9 cellular contexts compared by ENCODE assay signal in genomic region chr7:142535123-142535779, GRCh38.
A peak's percentile ranks its signal among the peaks of the same experiment; 100 is the strongest.
DNase-seq lines count a peak whose midpoint lies in the region; ATAC-seq, FAIRE-seq and TF ChIP-seq lines count a peak whose summit lies in the region.
"Had no signal": no experiment of that assay in that cellular context is flagged by ENCODE, and none has a peak within 500 bp of the region (broad histone marks: within the 10 kb centered on the region; RNA-seq: fewer than 3 reads in every experiment).

No MANE protein-coding gene starts in this region.

- peak overlapping the region; percentile 49 for H3K27ac ChIP-seq in CD4-positive, alpha-beta memory T cell (ENCODE audit: low read depth, low read length)
- H3K27ac ChIP-seq in OCI-LY1 (ENCODE audit: low read depth, low read length, poor library complexity, severe bottlenecking) (no peak overlapping the region), esophagus squamous epithelium (no peak overlapping the region), trophoblast cell (ENCODE audit: low read depth, low read length) (no peak overlapping the region), upper lobe of left lung (no peak overlapping the region)
- H3K27ac ChIP-seq: epithelial cell of prostate had no signal

- no peaks in the 10 kb centered on the region for H3K79me2 ChIP-seq in OCI-LY1 (ENCODE audit: insufficient read depth, low read length)
- H3K79me2 ChIP-seq in trophoblast cell (ENCODE audit: control insufficient read depth, insufficient read depth, low read length, poor library complexity), result no peaks in the 10 kb centered on the region

- H3K4me1 ChIP-seq in CD4-positive, alpha-beta memory T cell (ENCODE audit: insufficient read depth, low read length), result peaks cover 28% of the 10 kb centered on the region
- H3K4me1 ChIP-seq in OCI-LY1 (ENCODE audit: insufficient read depth, low read length, severe bottlenecking) (no peaks in the 10 kb centered on the region), esophagus squamous epithelium (no peaks in the 10 kb centered on the region), trophoblast cell (ENCODE audit: control insufficient read depth in 1 of 2, insufficient read depth in 2 of 2, low read length in 2 of 2) (peaks cover 0 to 7% of the 10 kb centered on the region in 2 experiments), upper lobe of left lung (peaks cover 0 to 5% (median 0%) of the 10 kb centered on the region in 4 donors)

- POLR2A ChIA-PET in CD4-positive, alpha-beta memory T cell (lab: Charles Lee; ENCODE audit: partially characterized antibody), result interaction anchor here (0.5 to 6.2 kb wide), 11 partner anchors 11 to 275 kb away, joined by 3 to 87 read pairs (median 5); no protein-coding TSS in a partner anchor

- WGBS in esophagus squamous epithelium, 2 donors, result 0% methylated on average over 3 of the region's 7 CpGs
- WGBS in trophoblast cell (ENCODE audit: extremely low coverage, insufficient coverage, insufficient read length), result no CpG with 5 or more reads among the region's 7 CpGs
- WGBS in upper lobe of left lung, 2 donors, result 6 to 20% methylated on average over 6 to 7 of the region's 7 CpGs

- peak overlapping the region; percentile 32 to 94 (median 87) for H3K27ac Mint-ChIP-seq in CD4-positive, alpha-beta memory T cell

- H3K9me3 Mint-ChIP-seq in CD4-positive, alpha-beta memory T cell, result no peaks in the 10 kb centered on the region

- H3K18ac ChIP-seq in trophoblast cell (ENCODE audit: low read length), result no peak overlapping the region

- H3K23ac ChIP-seq in trophoblast cell (ENCODE audit: low read length), result no peak overlapping the region

- no peaks in the 10 kb centered on the region for H4K20me1 ChIP-seq in OCI-LY1 (ENCODE audit: insufficient read depth, low read length)

- no peak overlapping the region for H4K91ac ChIP-seq in trophoblast cell (ENCODE audit: low read depth, low read length)

- no peak overlapping the region for H3K14ac ChIP-seq in trophoblast cell (ENCODE audit: low read length)

- TF ChIP-seq POLR2A in esophagus squamous epithelium (IDR thresholded peaks at IDR 0.05) (no peak), upper lobe of left lung (IDR thresholded peaks at IDR 0.05) (no peak)

- no peak overlapping the region for H2BK12ac ChIP-seq in trophoblast cell (ENCODE audit: low read length)

- no peaks in the 10 kb centered on the region for H3K79me1 ChIP-seq in trophoblast cell (ENCODE audit: low read length)

- peak overlapping the region in 1 of 2 donors; percentile 38 for H3K4me3 ChIP-seq in CD4-positive, alpha-beta memory T cell (ENCODE audit: low read length in 2 of 2)
- H3K4me3 ChIP-seq in OCI-LY1 (ENCODE audit: low read depth, low read length, poor library complexity, severe bottlenecking) (no peak overlapping the region), esophagus squamous epithelium (no peak overlapping the region), trophoblast cell (ENCODE audit: low read depth, low read length) (no peak overlapping the region), upper lobe of left lung (no peak overlapping the region)

- H3K4ac ChIP-seq in trophoblast cell (ENCODE audit: low read depth, low read length), result no peak overlapping the region

- H3K27me3 ChIP-seq in CD4-positive, alpha-beta memory T cell (ENCODE audit: insufficient read depth, low read length), result no peaks in the 10 kb centered on the region
- H3K27me3 ChIP-seq in OCI-LY1 (ENCODE audit: insufficient read depth, low read length) (no peaks in the 10 kb centered on the region), esophagus squamous epithelium (peaks cover 0 to 16% (median 0%) of the 10 kb centered on the region in 4 donors), trophoblast cell (ENCODE audit: insufficient read depth, low read length) (no peaks in the 10 kb centered on the region), upper lobe of left lung (no peaks in the 10 kb centered on the region)

- H3K36me3 Mint-ChIP-seq in CD4-positive, alpha-beta memory T cell, result peaks cover 0 to 3% of the 10 kb centered on the region in 2 donors

- H2AK5ac ChIP-seq in trophoblast cell (ENCODE audit: low read length), result no peak overlapping the region

- no peak for TF ChIP-seq EP300 in upper lobe of left lung (IDR thresholded peaks at IDR 0.05)

- TF ChIP-seq CTCF in OCI-LY1 (IDR thresholded peaks at IDR 0.05; ENCODE audit: low read length), result peak; percentile 96
- peak in 5 of 6 experiments; percentile 55 to 79 (median 66) for TF ChIP-seq CTCF in esophagus squamous epithelium (IDR thresholded peaks at IDR 0.05)
- TF ChIP-seq CTCF in upper lobe of left lung (IDR thresholded peaks at IDR 0.05), result peak; percentile 23 to 52 (median 37)

- no peaks in the 10 kb centered on the region for H3F3A ChIP-seq in OCI-LY1 (ENCODE audit: insufficient read depth, low read length)

- DNase-seq in CD4-positive, alpha-beta memory T cell, result peak; percentile 57 to 80 (median 64)
- DNase-seq in GM19239 (ENCODE audit: insufficient read length, low spot score) (peak; percentile 48), activated T-cell treated with anti-CD3 and anti-CD28 coated beads for 1 hour (ENCODE audit: low read depth) (peak; percentile 59), esophagus squamous epithelium (lab: John Stamatoyannopoulos, UW) (no peak), trophoblast cell (peak; percentile 70 to 93), upper lobe of left lung (peak in 1 of 2 donors; percentile 44)

- no peak for FAIRE-seq in GM19239 (lab: Jason Lieb, UNC)

- no peak overlapping the region for H2AFZ ChIP-seq in OCI-LY1 (ENCODE audit: low read length)
- H2AFZ ChIP-seq in trophoblast cell (ENCODE audit: insufficient read depth, low read length, poor library complexity), result no peak overlapping the region

- intact Hi-C loops in CD4-positive, alpha-beta memory T cell (cut with micrococcal nuclease), result loop anchor here (1.0 to 5.0 kb wide), 8 partner anchors 14 to 680 kb away; no protein-coding TSS in a partner anchor
- intact Hi-C loops in esophagus squamous epithelium (cut with DNase I), result no loop called here

- H3K4me1 Mint-ChIP-seq in CD4-positive, alpha-beta memory T cell, result peaks cover 17 to 40% (median 23%) of the 10 kb centered on the region in 4 donors

- H3K36me3 ChIP-seq in CD4-positive, alpha-beta memory T cell (ENCODE audit: insufficient read depth, low read length), result no peaks in the 10 kb centered on the region
- no peaks in the 10 kb centered on the region for H3K36me3 ChIP-seq in OCI-LY1 (ENCODE audit: insufficient read depth, low read length)
- no peaks in the 10 kb centered on the region for H3K36me3 ChIP-seq in esophagus squamous epithelium
- H3K36me3 ChIP-seq in trophoblast cell (ENCODE audit: control insufficient read depth in 1 of 2, insufficient read depth in 2 of 2, low read length in 2 of 2), result no peaks in the 10 kb centered on the region
- H3K36me3 ChIP-seq in upper lobe of left lung, result no peaks in the 10 kb centered on the region

- CTCF ChIA-PET in CD4-positive, alpha-beta memory T cell (lab: Charles Lee; ENCODE audit: partially characterized antibody), result interaction anchor here (0.6 to 4.2 kb wide), 32 partner anchors 8 to 468 kb away, joined by 3 to 31 read pairs (median 4); no protein-coding TSS in a partner anchor

- peak; percentile 96 for ATAC-seq in HG03354 (IDR thresholded peaks at IDR 0.05; ENCODE audit: poor library complexity, severe bottlenecking, unreplicated experiment)
- ATAC-seq in upper lobe of left lung (ENCODE audit: low FRiP score in 2 of 2), result peak; percentile 75 to 83

- H3K27me3 Mint-ChIP-seq in CD4-positive, alpha-beta memory T cell, result peaks cover 0 to 2% of the 10 kb centered on the region in 2 donors

- H3K9ac ChIP-seq in OCI-LY1 (ENCODE audit: low read length) (no peak overlapping the region), trophoblast cell (ENCODE audit: low read length) (no peak overlapping the region)

- no peak overlapping the region for H2BK120ac ChIP-seq in trophoblast cell (ENCODE audit: insufficient read depth, low read length, poor library complexity)

- H2BK5ac ChIP-seq in trophoblast cell (ENCODE audit: low read depth, low read length, poor library complexity), result no peak overlapping the region

- H3K4me3 Mint-ChIP-seq in CD4-positive, alpha-beta memory T cell, result peak overlapping the region; percentile 61 to 86 (median 76)

- H3K9me3 ChIP-seq in CD4-positive, alpha-beta memory T cell (ENCODE audit: control insufficient read depth in 1 of 2, low read length in 2 of 2), result no peaks in the 10 kb centered on the region
- no peaks in the 10 kb centered on the region for H3K9me3 ChIP-seq in OCI-LY1 (ENCODE audit: low read length)
- H3K9me3 ChIP-seq in esophagus squamous epithelium, result no peaks in the 10 kb centered on the region
- H3K9me3 ChIP-seq in trophoblast cell (ENCODE audit: insufficient read depth, low read depth, low read length), result no peaks in the 10 kb centered on the region
- H3K9me3 ChIP-seq in upper lobe of left lung, result no peaks in the 10 kb centered on the region

- no peak overlapping the region for H3K4me2 ChIP-seq in OCI-LY1 (ENCODE audit: low read length)
- peak overlapping the region; percentile 15 for H3K4me2 ChIP-seq in trophoblast cell (ENCODE audit: low read length)

- H4K8ac ChIP-seq in trophoblast cell (ENCODE audit: low read depth, low read length), result no peak overlapping the region

- no peak overlapping the region for H4K12ac ChIP-seq in trophoblast cell (ENCODE audit: low read depth, low read length)

- no peaks in the 10 kb centered on the region for H3K9me2 ChIP-seq in OCI-LY1 (ENCODE audit: low read depth, low read length)

Comparison
In these comparisons a context has a peak if more than half of its experiments do, and no peak if none do; other contexts are left out.
1. CTCF ChIP-seq: peak in every context shown above with its lines; median percentile 96 in OCI-LY1; 66 in esophagus squamous epithelium; 37 in upper lobe of left lung.